Comparison of ENCODE assay signal across 11 cellular contexts in genomic region chr5:68224561-68225187, GRCh38. TPM values are rescaled to one million over a fixed set of nuclear protein-coding genes. Genes with fewer than 3 reads are reported as not detected.
DNase-seq lines count a peak whose midpoint lies in the region; ATAC-seq and TF ChIP-seq lines count a peak whose summit lies in the region.
"Had no signal": no experiment of that assay in that cellular context is flagged by ENCODE, and none has a peak within 500 bp of the region (broad histone marks: within the 10 kb centered on the region; RNA-seq: fewer than 3 reads in every experiment).

No MANE protein-coding gene starts in this region.

- H3K36me3 Mint-ChIP-seq in MCF 10A (ENCODE audit: insufficient read depth, unreplicated experiment) = peaks cover 92% of the 10 kb centered on the region

- peak overlapping the region; percentile 39 for H3K4me3 ChIP-seq in left ventricle myocardium inferior
- peak overlapping the region in 1 of 2 experiments; percentile 22 for H3K4me3 ChIP-seq in mesenchymal stem cell (ENCODE audit: insufficient read depth in 1 of 2, low read depth in 1 of 2, low read length in 2 of 2)
- no peak overlapping the region for H3K4me3 ChIP-seq in BE2C (ENCODE audit: low read depth, low read length)
- H3K4me3 ChIP-seq: GM12878 had no signal

- H3K79me1 ChIP-seq in mesenchymal stem cell (replicated peaks; ENCODE audit: low read length, poor library complexity, severe bottlenecking) = peaks cover 43% of the 10 kb centered on the region

- BruUV-seq in MCF 10A (replicated peaks; lab: Mats Ljungman, UMichigan) = TSS peak; percentile 77

- no peak overlapping the region for H2BK15ac ChIP-seq in mesenchymal stem cell (ENCODE audit: low read depth, poor library complexity, severe bottlenecking)

- WGBS in mesenchymal stem cell = 88% methylated on average over 4 of the region's 4 CpGs

- peaks cover 38% of the 10 kb centered on the region for H3K36me3 ChIP-seq in left ventricle myocardium inferior
- H3K36me3 ChIP-seq in mesenchymal stem cell (ENCODE audit: control insufficient read depth in 1 of 2, insufficient read depth in 2 of 2, low read depth in 1 of 2, low read length in 2 of 2) = peaks cover 3 to 50% of the 10 kb centered on the region in 2 experiments
- H3K36me3 ChIP-seq in BE2C = peaks cover 14% of the 10 kb centered on the region

- H3K27me3 Mint-ChIP-seq in MCF 10A (ENCODE audit: insufficient read depth, unreplicated experiment) = no peaks in the 10 kb centered on the region

- intact Hi-C loops in left ventricle myocardium inferior (cut with micrococcal nuclease) = no loop called here
- intact Hi-C loops in Right ventricle myocardium superior (cut with DNase I) = no loop called here
- intact Hi-C loops in MCF 10A (cut with micrococcal nuclease) = no loop called here

- H3K14ac ChIP-seq in mesenchymal stem cell (ENCODE audit: low read length in 2 of 2) = no peak overlapping the region

- H3K27ac ChIP-seq in left ventricle myocardium inferior (replicated peaks) = peak overlapping the region; percentile 79
- H3K27ac ChIP-seq in mesenchymal stem cell (ENCODE audit: low read length, poor library complexity, severe bottlenecking) = no peak overlapping the region

- peaks cover 100% of the 10 kb centered on the region for H3K4me1 ChIP-seq in left ventricle myocardium inferior
- peaks cover 7% of the 10 kb centered on the region for H3K4me1 ChIP-seq in mesenchymal stem cell (ENCODE audit: control insufficient read depth, insufficient read depth, low read depth, low read length)
- no peaks in the 10 kb centered on the region for H3K4me1 ChIP-seq in BE2C

- H3K4me3 Mint-ChIP-seq in MCF 10A (ENCODE audit: unreplicated experiment) = peak overlapping the region; percentile 69
- H3K4me3 Mint-ChIP-seq: neural crest cell had no signal

- no peak for TF ChIP-seq CTCF in left ventricle myocardium inferior (IDR thresholded peaks at IDR 0.05; ENCODE audit: borderline replicate concordance)
- no peak for TF ChIP-seq CTCF in MCF 10A (IDR thresholded peaks at IDR 0.05; ENCODE audit: unreplicated experiment)
- no peak for TF ChIP-seq CTCF in BE2C (IDR thresholded peaks at IDR 0.05; ENCODE audit: low read depth, low read length)

- POLR2A ChIA-PET in MCF 10A (lab: Yijun Ruan, JAX) = interaction anchor here (0.6 to 8.0 kb wide), 24 partner anchors 8 to 993 kb away, joined by 3 to 151 read pairs (median 5); partner anchors contain the start of gene PIK3R1

- H2BK12ac ChIP-seq in mesenchymal stem cell (ENCODE audit: low read length in 2 of 2) = no peak overlapping the region

- CTCF ChIA-PET in MCF 10A (lab: Yijun Ruan, JAX) = interaction anchor here (0.5 to 2.7 kb wide), 10 partner anchors 8 to 1015 kb away, joined by 3 to 10 read pairs (median 3); partner anchors contain the start of gene PIK3R1

- H2BK5ac ChIP-seq in mesenchymal stem cell (ENCODE audit: low read depth, low read length, poor library complexity, severe bottlenecking) = no peak overlapping the region

- H4K91ac ChIP-seq in mesenchymal stem cell (ENCODE audit: low read length) = no peak overlapping the region

- H3K23ac ChIP-seq in mesenchymal stem cell (ENCODE audit: low read length in 2 of 2) = no peak overlapping the region

- H3K4me2 ChIP-seq in mesenchymal stem cell (ENCODE audit: low read length, poor library complexity, severe bottlenecking) = no peak overlapping the region

- peak overlapping the region; percentile 41 for H3K9ac ChIP-seq in mesenchymal stem cell (ENCODE audit: low read length)

- H2BK120ac ChIP-seq in mesenchymal stem cell (ENCODE audit: low read depth, low read length) = no peak overlapping the region

- DNase-seq in left ventricle myocardium inferior (no peak), Right ventricle myocardium superior (no peak), MCF 10A (ENCODE audit: unreplicated experiment) (no peak), mesenchymal stem cell (no peak), BE2C (no peak), NCI-H1417 (lab: John Stamatoyannopoulos, UW) (no peak)
- DNase-seq: central memory CD4-positive, alpha-beta T cell had no signal

- no peak overlapping the region for H4K8ac ChIP-seq in mesenchymal stem cell (ENCODE audit: low read length)

- ATAC-seq in Right ventricle myocardium superior (ENCODE audit: poor library complexity) (no peak), HG02588 (IDR thresholded peaks at IDR 0.05; ENCODE audit: unreplicated experiment) (no peak), GM21390 (IDR thresholded peaks at IDR 0.05; ENCODE audit: unreplicated experiment) (no peak)
- ATAC-seq: GM12878 had no signal

- peak overlapping the region; percentile 92 for H3K27ac Mint-ChIP-seq in MCF 10A (ENCODE audit: low read depth, unreplicated experiment)

- no peak overlapping the region for H3K18ac ChIP-seq in mesenchymal stem cell (ENCODE audit: low read depth in 1 of 2, low read length in 2 of 2)

- H3K4ac ChIP-seq in mesenchymal stem cell (ENCODE audit: low read depth in 1 of 2, low read length in 2 of 2) = peak overlapping the region in 1 of 2 experiments; percentile 57

- no peak overlapping the region for H2AFZ ChIP-seq in mesenchymal stem cell (ENCODE audit: low read depth, low read length)

- H3K9me3 ChIP-seq in left ventricle myocardium inferior (replicated peaks) (peaks cover 11% of the 10 kb centered on the region), mesenchymal stem cell (ENCODE audit: control insufficient read depth, low read length) (peaks cover 4% of the 10 kb centered on the region), BE2C (no peaks in the 10 kb centered on the region)

- no peaks in the 10 kb centered on the region for H3K9me3 Mint-ChIP-seq in MCF 10A (ENCODE audit: unreplicated experiment)
- H3K9me3 Mint-ChIP-seq: neural crest cell had no signal

- peaks cover 81% of the 10 kb centered on the region for H3K4me1 Mint-ChIP-seq in MCF 10A (ENCODE audit: insufficient read depth, unreplicated experiment)

- H3K27me3 ChIP-seq in left ventricle myocardium inferior (ENCODE audit: low read depth) (no peaks in the 10 kb centered on the region), mesenchymal stem cell (ENCODE audit: control insufficient read depth in 1 of 2, insufficient read depth in 1 of 2, low read length in 2 of 2) (no peaks in the 10 kb centered on the region), BE2C (no peaks in the 10 kb centered on the region)

- peak overlapping the region; percentile 46 for H2AK5ac ChIP-seq in mesenchymal stem cell (ENCODE audit: low read length, severe bottlenecking)

RNA-seq across cellular contexts. Expression of gene PIK3R1, which starts 9.1 kb away (rescaled TPM):
- total RNA-seq in left ventricle myocardium inferior (132 TPM), Right ventricle myocardium superior (103 TPM), MCF 10A (2022) (124 and 151 TPM in 2 replicates)
- polyA plus RNA-seq in mesenchymal stem cell (2013, experiment 1 of 2) = 33.8 TPM
- polyA plus RNA-seq in mesenchymal stem cell (2013, experiment 2 of 2) = 33.1 TPM
- 36.3 TPM for polyA plus RNA-seq in BE2C (2012; ENCODE audit: insufficient read depth, insufficient read length, low read depth)
